Comparison of ENCODE assay signal across 9 cellular contexts in genomic region chr9:137296214-137297059, GRCh38. TPM values are rescaled to one million over a fixed set of nuclear protein-coding genes. Genes with fewer than 3 reads are reported as not detected.
DNase-seq lines count a peak whose midpoint lies in the region; ATAC-seq and TF ChIP-seq lines count a peak whose summit lies in the region.
"Had no signal": no experiment of that assay in that cellular context is flagged by ENCODE, and none has a peak within 500 bp of the region (broad histone marks: within the 10 kb centered on the region; RNA-seq: fewer than 3 reads in every experiment).

No MANE protein-coding gene starts in this region.

- ATAC-seq in left lobe of liver = peak; percentile 37

- no peaks in the 10 kb centered on the region for H3K9me3 Mint-ChIP-seq in chondrocyte (ENCODE audit: low read depth)

- 56% methylated on average over 19 of the region's 51 CpGs for WGBS in suprapubic skin

- H3K27ac Mint-ChIP-seq in chondrocyte (ENCODE audit: unreplicated experiment) = peak overlapping the region; percentile 90

- H3K36me3 ChIP-seq in suprapubic skin = no peaks in the 10 kb centered on the region
- H3K36me3 ChIP-seq in effector memory CD4-positive, alpha-beta T cell (ENCODE audit: control insufficient read depth, insufficient read depth, low read length) = no peaks in the 10 kb centered on the region

- peak overlapping the region; percentile 40 for H3K27ac ChIP-seq in suprapubic skin
- H3K27ac ChIP-seq in effector memory CD4-positive, alpha-beta T cell (ENCODE audit: insufficient read depth, low read length, poor library complexity, severe bottlenecking) = no peak overlapping the region

- no peaks in the 10 kb centered on the region for H3K9me3 ChIP-seq in suprapubic skin
- H3K9me3 ChIP-seq in effector memory CD4-positive, alpha-beta T cell (ENCODE audit: control insufficient read depth, low read length) = no peaks in the 10 kb centered on the region

- no peak for TF ChIP-seq EP300 in suprapubic skin (IDR thresholded peaks at IDR 0.05)

- no peak for TF ChIP-seq POLR2A in suprapubic skin (IDR thresholded peaks at IDR 0.05)

- DNase-seq in SHP77 (lab: John Stamatoyannopoulos, UW) (peak; percentile 33 to 40), SHP77 treated with DMSO at 0.1 percent for 48 hours (lab: John Stamatoyannopoulos, UW) (no peak), chondrocyte (ENCODE audit: low spot score) (no peak), left lobe of liver (ENCODE audit: low spot score) (peak; percentile 75), suprapubic skin (ENCODE audit: low spot score in 2 of 2) (no peak), NCI-H82 (lab: John Stamatoyannopoulos, UW) (no peak)
- no peak for DNase-seq in effector CD8-positive, alpha-beta T cell (lab: John Stamatoyannopoulos, UW)
- DNase-seq in effector memory CD4-positive, alpha-beta T cell = no peak

- H3K36me3 Mint-ChIP-seq in chondrocyte (ENCODE audit: low read depth) = no peaks in the 10 kb centered on the region

- H3K27me3 ChIP-seq in suprapubic skin = peaks cover 66% of the 10 kb centered on the region
- H3K27me3 ChIP-seq in effector memory CD4-positive, alpha-beta T cell (replicated peaks; ENCODE audit: control insufficient read depth, insufficient read depth, low read length, poor library complexity, severe bottlenecking) = peaks cover 54% of the 10 kb centered on the region

- peaks cover 2% of the 10 kb centered on the region for H3K27me3 Mint-ChIP-seq in chondrocyte (ENCODE audit: low read depth)

- TF ChIP-seq CTCF in chondrocyte (IDR thresholded peaks at IDR 0.05) = no peak
- TF ChIP-seq CTCF in suprapubic skin (IDR thresholded peaks at IDR 0.05) = no peak

- peak overlapping the region; percentile 70 for H3K4me3 Mint-ChIP-seq in chondrocyte (ENCODE audit: unreplicated experiment)

- peak overlapping the region; percentile 53 for H3K4me3 ChIP-seq in suprapubic skin
- H3K4me3 ChIP-seq in effector memory CD4-positive, alpha-beta T cell (ENCODE audit: insufficient read depth, low read depth, low read length, poor library complexity, severe bottlenecking) = no peak overlapping the region

- peaks cover 56% of the 10 kb centered on the region for H3K4me1 ChIP-seq in suprapubic skin
- peaks cover 17% of the 10 kb centered on the region for H3K4me1 ChIP-seq in effector memory CD4-positive, alpha-beta T cell (ENCODE audit: control insufficient read depth, insufficient read depth, low read length, poor library complexity, severe bottlenecking)

- H3K4me1 Mint-ChIP-seq in chondrocyte (ENCODE audit: low read depth) = peaks cover 21% of the 10 kb centered on the region

RNA-seq across cellular contexts. Expression of gene NRARP, which starts 5.6 kb away (rescaled TPM):
- total RNA-seq in chondrocyte (0.39 to 6.9 TPM (median 6.7 TPM) in 3 replicates), left lobe of liver (1.3 TPM), suprapubic skin (10 to 100 TPM; 25.3 to 69.0 (median 65.5) TPM)

RNA-seq across cellular contexts. Expression of gene TOR4A, which starts 18.9 kb away (rescaled TPM):
- total RNA-seq in chondrocyte (0.85 to 3.5 TPM (median 3.4 TPM) in 3 replicates), left lobe of liver (3.6 TPM), suprapubic skin (1 to 10 TPM; 3.5 to 9.2 (median 4.4) TPM)

RNA-seq across cellular contexts. Expression of gene NELFB, which starts 41.3 kb away (rescaled TPM):
- total RNA-seq in chondrocyte = 48.0 to 55.1 TPM (median 52.4 TPM) in 3 replicates
- 22.2 TPM for total RNA-seq in left lobe of liver
- total RNA-seq in suprapubic skin = 10 to 100 TPM; 45.0 to 54.2 (median 50.9) TPM

RNA-seq across cellular contexts. Expression of gene STPG3, which starts 45.4 kb away (rescaled TPM):
- total RNA-seq in chondrocyte (not detected in 3 replicates), left lobe of liver (not detected), suprapubic skin (1 to 10 TPM in 1 of 4 donors, not detected in 3; 1.2 TPM)
- total RNA-seq: NCI-H460 had no signal

RNA-seq across cellular contexts. Expression of gene TUBB4B, which starts 55.4 kb away (rescaled TPM):
- total RNA-seq in chondrocyte (117 to 155 TPM (median 121 TPM) in 3 replicates), left lobe of liver (123 TPM), suprapubic skin (100 to 1,000 TPM; 225 to 708 (median 639) TPM)

Comparison
In these comparisons a context has a peak if more than half of its experiments do, and no peak if none do; other contexts are left out.
1. DNase-seq: peak in SHP77 (2 of 2) and left lobe of liver (single experiment); none in SHP77 treated with DMSO at 0.1 percent for 48 hours (single experiment), chondrocyte (single experiment), suprapubic skin (0 of 2), effector CD8-positive, alpha-beta T cell (single experiment), NCI-H82 (single experiment) and effector memory CD4-positive, alpha-beta T cell (0 of 3).